1 cellular context compared by ENCODE assay signal in the genomic region with DNA sequence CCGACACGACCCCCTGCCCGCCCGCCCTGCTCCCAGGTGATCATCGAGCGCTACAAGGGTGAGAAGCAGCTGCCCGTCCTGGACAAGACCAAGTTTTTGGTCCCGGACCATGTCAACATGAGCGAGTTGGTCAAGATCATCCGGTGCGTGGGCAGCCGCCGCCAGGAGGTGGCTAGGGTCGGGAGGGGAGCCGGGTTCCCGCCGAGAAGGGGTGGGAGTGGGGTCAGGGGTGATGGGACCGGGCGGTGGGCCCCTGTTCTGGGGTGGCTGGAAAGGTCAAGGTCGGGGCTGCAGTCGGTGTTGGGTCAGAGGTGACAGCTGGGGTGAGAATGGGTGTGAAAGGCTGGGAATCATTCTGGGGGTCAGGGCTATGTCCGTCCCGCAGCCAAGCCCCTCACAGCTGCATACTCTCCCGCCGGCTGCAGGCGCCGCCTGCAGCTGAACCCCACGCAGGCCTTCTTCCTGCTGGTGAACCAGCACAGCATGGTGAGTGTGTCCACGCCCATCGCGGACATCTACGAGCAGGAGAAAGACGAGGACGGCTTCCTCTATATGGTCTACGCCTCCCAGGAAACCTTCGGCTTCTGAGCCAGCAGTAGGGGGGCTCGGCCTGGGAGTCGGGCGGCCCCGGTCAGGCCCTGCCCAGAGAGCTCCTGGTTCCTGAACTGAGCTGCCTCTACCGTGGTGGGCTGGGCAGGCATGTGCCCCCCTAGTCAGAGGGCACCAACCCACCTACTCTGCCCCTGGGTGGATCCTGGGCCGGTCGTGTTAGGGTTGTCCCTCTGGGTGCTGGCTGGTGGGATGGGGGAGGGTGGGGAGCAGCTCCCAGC.
A peak's percentile ranks its signal among the peaks of the same experiment; 100 is the strongest.
TF ChIP-seq lines count a peak whose summit lies in the region.

No MANE protein-coding gene starts in this region.

TF ChIP-seq in HepG2, 621 proteins besides CTCF, POLR2A, EP300 and RAD21:
- TF ChIP-seq ZFP37 (CRISPR knock-in tag; IDR thresholded peaks at IDR 0.05; ENCODE audit: borderline replicate concordance) = no peak
- TF ChIP-seq HNRNPL (IDR thresholded peaks at IDR 0.05; ENCODE audit: low read depth, low read length) = no peak
- TF ChIP-seq, protein P1, sequence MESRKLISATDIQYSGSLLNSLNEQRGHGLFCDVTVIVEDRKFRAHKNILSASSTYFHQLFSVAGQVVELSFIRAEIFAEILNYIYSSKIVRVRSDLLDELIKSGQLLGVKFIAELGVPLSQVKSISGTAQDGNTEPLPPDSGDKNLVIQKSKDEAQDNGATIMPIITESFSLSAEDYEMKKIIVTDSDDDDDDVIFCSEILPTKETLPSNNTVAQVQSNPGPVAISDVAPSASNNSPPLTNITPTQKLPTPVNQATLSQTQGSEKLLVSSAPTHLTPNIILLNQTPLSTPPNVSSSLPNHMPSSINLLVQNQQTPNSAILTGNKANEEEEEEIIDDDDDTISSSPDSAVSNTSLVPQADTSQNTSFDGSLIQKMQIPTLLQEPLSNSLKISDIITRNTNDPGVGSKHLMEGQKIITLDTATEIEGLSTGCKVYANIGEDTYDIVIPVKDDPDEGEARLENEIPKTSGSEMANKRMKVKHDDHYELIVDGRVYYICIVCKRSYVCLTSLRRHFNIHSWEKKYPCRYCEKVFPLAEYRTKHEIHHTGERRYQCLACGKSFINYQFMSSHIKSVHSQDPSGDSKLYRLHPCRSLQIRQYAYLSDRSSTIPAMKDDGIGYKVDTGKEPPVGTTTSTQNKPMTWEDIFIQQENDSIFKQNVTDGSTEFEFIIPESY (CRISPR knock-in tag; IDR thresholded peaks at IDR 0.05) = peak; percentile 79
